In the genomic region with DNA sequence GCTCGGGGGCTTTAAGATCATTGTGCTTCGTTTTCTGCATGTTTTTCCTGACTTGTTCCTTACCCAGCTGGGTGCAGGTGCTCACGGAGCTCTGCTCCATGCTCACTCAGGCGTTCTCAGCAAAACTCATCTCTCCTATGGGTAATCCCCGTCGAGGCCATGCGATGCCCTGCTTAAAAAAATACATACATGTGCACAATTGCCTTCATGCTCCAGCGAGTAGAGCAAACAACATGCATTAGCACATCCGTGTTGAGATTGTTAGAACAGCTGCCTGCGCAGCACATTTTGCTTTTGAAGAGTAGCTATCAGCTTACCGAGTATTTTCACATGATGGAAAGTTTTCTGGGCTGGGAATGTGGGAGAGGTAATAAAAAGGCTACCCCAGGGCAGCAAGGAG, we compare ENCODE assay signal across 11 cellular contexts. TPM values are rescaled to one million over a fixed set of nuclear protein-coding genes. Genes with fewer than 3 reads are reported as not detected.
DNase-seq lines count a peak whose midpoint lies in the region; ATAC-seq and TF ChIP-seq lines count a peak whose summit lies in the region.
"Had no signal": no experiment of that assay in that cellular context is flagged by ENCODE, and none has a peak within 500 bp of the region (broad histone marks: within the 10 kb centered on the region; RNA-seq: fewer than 3 reads in every experiment).

No MANE protein-coding gene starts in this region.

- H3K4me1 ChIP-seq in BLaER1 (peaks cover 15% of the 10 kb centered on the region), body of pancreas (no peaks in the 10 kb centered on the region)
- H3K4me1 ChIP-seq: tibial artery had no signal

- H3K36me3 ChIP-seq in BLaER1 (peaks cover 81% of the 10 kb centered on the region), body of pancreas (replicated peaks in 1 of 2; ENCODE audit: insufficient read depth in 1 of 2, low read depth in 2 of 2) (peaks cover 0 to 8% of the 10 kb centered on the region in 2 donors)

- H4K20me1 ChIP-seq in BLaER1 = no peaks in the 10 kb centered on the region

- CTCF ChIA-PET in CD4-positive, alpha-beta T cell (lab: Charles Lee) = no interaction called here

- H3K27ac Mint-ChIP-seq in CD4-positive, alpha-beta T cell = no peak overlapping the region
- H3K27ac Mint-ChIP-seq: activated T-helper 2 cell treated with anti-CD3 and anti-CD28 coated beads, Interferon-gamma antibody, Interleukin-2, Interleukin-4, amounts not matched to agents 10 μg/mL and 5 μg/mL and 100 μg/mL, durations not matched to agents 14 hours and 24 hours and 36 hours had no signal

- H3K27ac ChIP-seq in BLaER1 (no peak overlapping the region), body of pancreas (no peak overlapping the region)
- no peak overlapping the region for H3K27ac ChIP-seq in CD4-positive, alpha-beta T cell (ENCODE audit: low read depth, low read length)
- H3K27ac ChIP-seq: tibial artery had no signal

- peak overlapping the region; percentile 44 for H3K4me2 ChIP-seq in BLaER1

- H3K36me3 Mint-ChIP-seq in CD4-positive, alpha-beta T cell (ENCODE audit: low read depth) = peaks cover 57% of the 10 kb centered on the region

- no peaks in the 10 kb centered on the region for H3K9me3 ChIP-seq in BLaER1
- H3K9me3 ChIP-seq in body of pancreas = no peaks in the 10 kb centered on the region
- H3K9me3 ChIP-seq in CD4-positive, alpha-beta T cell (ENCODE audit: control insufficient read depth, low read length) = no peaks in the 10 kb centered on the region
- H3K9me3 ChIP-seq: tibial artery had no signal

- H3K9ac ChIP-seq in BLaER1 = no peak overlapping the region

- H3K9me3 Mint-ChIP-seq in CD4-positive, alpha-beta T cell = no peaks in the 10 kb centered on the region
- H3K9me3 Mint-ChIP-seq: activated T-helper 2 cell treated with anti-CD3 and anti-CD28 coated beads, Interferon-gamma antibody, Interleukin-2, Interleukin-4, amounts not matched to agents 10 μg/mL and 5 μg/mL and 100 μg/mL, durations not matched to agents 14 hours and 24 hours and 36 hours had no signal

- H3K27me3 ChIP-seq in BLaER1 (no peaks in the 10 kb centered on the region), body of pancreas (no peaks in the 10 kb centered on the region)
- no peaks in the 10 kb centered on the region for H3K27me3 ChIP-seq in CD4-positive, alpha-beta T cell (ENCODE audit: control insufficient read depth, insufficient read depth, low read length)
- H3K27me3 ChIP-seq: tibial artery had no signal

- no peak for TF ChIP-seq CTCF in body of pancreas (IDR thresholded peaks at IDR 0.05)
- no peak for TF ChIP-seq CTCF in CD4-positive, alpha-beta T cell (IDR thresholded peaks at IDR 0.05)

- WGBS in body of pancreas, 2 donors = 88% methylated on average over 11 of the region's 11 CpGs

- intact Hi-C loops in body of pancreas (cut with DNase I) = no loop called here
- intact Hi-C loops in CD4-positive, alpha-beta T cell (cut with DNase I, micrococcal nuclease) = no loop called here

- peak; percentile 93 for DNase-seq in NCI-H1105 (lab: John Stamatoyannopoulos, UW)
- peak; percentile 98 for DNase-seq in NCI-H2171 treated with DMSO at 0.1 percent for 48 hours (lab: John Stamatoyannopoulos, UW)
- peak in 3 of 4 donors; percentile 26 to 55 (median 30) for DNase-seq in body of pancreas
- DNase-seq in CD4-positive, alpha-beta T cell = no peak
- DNase-seq: DND-41, tibial artery had no signal

- H3K4me1 Mint-ChIP-seq in CD4-positive, alpha-beta T cell (ENCODE audit: low read depth) = no peaks in the 10 kb centered on the region

- no peak overlapping the region for H3K4me3 Mint-ChIP-seq in CD4-positive, alpha-beta T cell

- POLR2A ChIA-PET in CD4-positive, alpha-beta T cell (lab: Charles Lee) = no interaction called here

- no peak for TF ChIP-seq POLR2A in body of pancreas (IDR thresholded peaks at IDR 0.05)

- no peaks in the 10 kb centered on the region for H3K27me3 Mint-ChIP-seq in CD4-positive, alpha-beta T cell

- no peak overlapping the region for H3K4me3 ChIP-seq in BLaER1
- no peak overlapping the region for H3K4me3 ChIP-seq in body of pancreas
- H3K4me3 ChIP-seq: tibial artery had no signal

- ATAC-seq in body of pancreas (no peak), HG03571 (IDR thresholded peaks at IDR 0.05; ENCODE audit: unreplicated experiment) (no peak), HG03097 (IDR thresholded peaks at IDR 0.05; ENCODE audit: low FRiP score, unreplicated experiment) (no peak), GM21367 (IDR thresholded peaks at IDR 0.05; ENCODE audit: unreplicated experiment) (no peak)
- no peak for ATAC-seq in CD4-positive, alpha-beta T cell (ENCODE audit: poor library complexity)

RNA-seq across cellular contexts. Expression of a gene that starts 16.2 kb away (rescaled TPM):
- 10 to 100 TPM; 15.0 to 22.4 TPM for total RNA-seq in body of pancreas
- total RNA-seq in CD4-positive, alpha-beta T cell = 10 to 100 TPM; 10.8 to 11.7 TPM

Comparison
In these comparisons a context has a peak if more than half of its experiments do, and no peak if none do; other contexts are left out.
1. DNase-seq: peak in NCI-H1105 (single experiment), NCI-H2171 treated with DMSO at 0.1 percent for 48 hours (single experiment) and body of pancreas (3 of 4); none in CD4-positive, alpha-beta T cell (0 of 10).